20 cellular contexts compared by ENCODE assay signal in the genomic region with DNA sequence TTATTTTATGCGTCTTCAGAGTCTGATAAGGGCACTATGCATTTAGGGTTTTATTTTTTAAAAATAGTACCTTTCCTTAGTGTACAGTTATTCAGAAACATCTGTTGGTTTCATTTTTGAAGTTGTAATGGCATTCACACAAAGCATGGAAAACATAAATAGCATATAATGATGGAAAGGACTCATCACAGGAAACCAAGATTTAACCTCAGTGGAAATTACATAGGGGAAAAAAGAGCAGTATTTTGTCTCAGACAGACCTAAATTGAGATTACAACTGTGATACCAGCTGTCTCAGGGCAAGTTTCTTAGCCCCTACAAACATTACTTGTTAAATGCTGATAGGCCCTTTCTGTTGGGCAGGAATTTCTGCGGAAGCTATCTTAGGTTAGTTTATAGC. TPM values are rescaled to one million over a fixed set of nuclear protein-coding genes. Genes with fewer than 3 reads are reported as not detected.
DNase-seq lines count a peak whose midpoint lies in the region; ATAC-seq and TF ChIP-seq lines count a peak whose summit lies in the region.
"Had no signal": no experiment of that assay in that cellular context is flagged by ENCODE, and none has a peak within 500 bp of the region (broad histone marks: within the 10 kb centered on the region; RNA-seq: fewer than 3 reads in every experiment).

No MANE protein-coding gene starts in this region.

- peak overlapping the region in 5 of 7 donors; percentile 13 to 49 (median 23) for H3K4me3 Mint-ChIP-seq in CD8-positive, alpha-beta memory T cell
- H3K4me3 Mint-ChIP-seq in activated CD4-positive, alpha-beta memory T cell treated with anti-CD3 and anti-CD28 coated beads, Interleukin-2, amount 10 ng/mL, durations not matched to agents 7 days and 5 days: no peak overlapping the region
- H3K4me3 Mint-ChIP-seq: activated B cell treated with CpG ODN at 0.5 μM for 24 hours; natural killer cell treated with Interleukin-12 subunit alpha and Interleukin-12 subunit beta and Interleukin-15 and Interleukin-18, amount 100 ng/mL, for 72 hours had no signal

- POLR2A ChIA-PET in CD8-positive, alpha-beta memory T cell (lab: Charles Lee): no interaction called here
- POLR2A ChIA-PET in activated CD4-positive, alpha-beta memory T cell treated with anti-CD3 and anti-CD28 coated beads, Interleukin-2, amount 10 ng/mL, durations not matched to agents 7 days and 5 days (lab: Charles Lee): interaction anchor here (1.0 kb wide), 1 partner anchor 58 kb away, joined by 4 read pairs; the partner anchor contains the start of gene PROSER1

- TF ChIP-seq CTCF in right atrium auricular region (IDR thresholded peaks at IDR 0.05): no peak

- no peaks in the 10 kb centered on the region for H3K27me3 ChIP-seq in CD8-positive, alpha-beta memory T cell (ENCODE audit: insufficient read depth, low read length, poor library complexity, severe bottlenecking)
- H3K27me3 ChIP-seq in right atrium auricular region: no peaks in the 10 kb centered on the region
- H3K27me3 ChIP-seq: uterus had no signal

- no peaks in the 10 kb centered on the region for H3K36me3 ChIP-seq in CD8-positive, alpha-beta memory T cell (ENCODE audit: insufficient read depth, low read length)
- H3K36me3 ChIP-seq in right atrium auricular region: no peaks in the 10 kb centered on the region
- H3K36me3 ChIP-seq: uterus had no signal

- DNase-seq in CD8-positive, alpha-beta memory T cell: no peak
- no peak for DNase-seq in activated CD4-positive, alpha-beta memory T cell treated with anti-CD3 and anti-CD28 coated beads, Interleukin-2, amount 10 ng/mL, durations not matched to agents 7 days and 5 days
- DNase-seq in HUDEP-2 (lab: John Stamatoyannopoulos, UW; ENCODE audit: unreplicated experiment in 76 of 76) (no peak), right atrium auricular region (ENCODE audit: low spot score) (no peak), NCI-H2107 treated with DMSO at 0.1 percent for 48 hours (lab: John Stamatoyannopoulos, UW; ENCODE audit: unreplicated experiment) (no peak), GM19238 (ENCODE audit: insufficient read length, low spot score) (no peak)
- DNase-seq: activated B cell treated with CpG ODN at 0.5 μM for 24 hours; activated gamma-delta T cell; C1 segment of cervical spinal cord; effector CD8-positive, alpha-beta T cell; Kasumi-1; left ventricle myocardium superior; NCI-H1694; NCI-H510A; OCI-M1; stimulated activated naive CD4-positive, alpha-beta T cell treated with Interleukin-2 at 50 U/mL for 16 hours; uterus had no signal

- H3K4me1 Mint-ChIP-seq in CD8-positive, alpha-beta memory T cell: peaks cover 13 to 22% (median 21%) of the 10 kb centered on the region in 3 donors
- H3K4me1 Mint-ChIP-seq in activated CD4-positive, alpha-beta memory T cell treated with anti-CD3 and anti-CD28 coated beads, Interleukin-2, amount 10 ng/mL, durations not matched to agents 7 days and 5 days: peaks cover 16% of the 10 kb centered on the region
- H3K4me1 Mint-ChIP-seq: activated B cell treated with CpG ODN at 0.5 μM for 24 hours had no signal

- no peaks in the 10 kb centered on the region for H3K4me1 ChIP-seq in CD8-positive, alpha-beta memory T cell (ENCODE audit: insufficient read depth, low read length)
- no peaks in the 10 kb centered on the region for H3K4me1 ChIP-seq in right atrium auricular region
- H3K4me1 ChIP-seq: uterus had no signal

- H3K27ac Mint-ChIP-seq in CD8-positive, alpha-beta memory T cell: peak overlapping the region in 1 of 8 donors; percentile 35
- peak overlapping the region; percentile 36 for H3K27ac Mint-ChIP-seq in activated CD4-positive, alpha-beta memory T cell treated with anti-CD3 and anti-CD28 coated beads, Interleukin-2, amount 10 ng/mL, durations not matched to agents 7 days and 5 days
- H3K27ac Mint-ChIP-seq: activated B cell treated with CpG ODN at 0.5 μM for 24 hours; natural killer cell treated with Interleukin-12 subunit alpha and Interleukin-12 subunit beta and Interleukin-15 and Interleukin-18, amount 100 ng/mL, for 72 hours had no signal

- no peak overlapping the region for H3K4me3 ChIP-seq in CD8-positive, alpha-beta memory T cell (ENCODE audit: low read length)
- H3K4me3 ChIP-seq in right atrium auricular region: no peak overlapping the region
- H3K4me3 ChIP-seq: uterus had no signal

- peaks cover 0 to 4% of the 10 kb centered on the region in 2 donors for H3K27me3 Mint-ChIP-seq in CD8-positive, alpha-beta memory T cell
- no peaks in the 10 kb centered on the region for H3K27me3 Mint-ChIP-seq in activated CD4-positive, alpha-beta memory T cell treated with anti-CD3 and anti-CD28 coated beads, Interleukin-2, amount 10 ng/mL, durations not matched to agents 7 days and 5 days
- H3K27me3 Mint-ChIP-seq: activated B cell treated with CpG ODN at 0.5 μM for 24 hours had no signal

- CTCF ChIA-PET in CD8-positive, alpha-beta memory T cell (lab: Charles Lee): no interaction called here
- CTCF ChIA-PET in activated CD4-positive, alpha-beta memory T cell treated with anti-CD3 and anti-CD28 coated beads, Interleukin-2, amount 10 ng/mL, durations not matched to agents 7 days and 5 days (lab: Charles Lee): no interaction called here

- no peaks in the 10 kb centered on the region for H3K9me3 Mint-ChIP-seq in CD8-positive, alpha-beta memory T cell
- H3K9me3 Mint-ChIP-seq in activated CD4-positive, alpha-beta memory T cell treated with anti-CD3 and anti-CD28 coated beads, Interleukin-2, amount 10 ng/mL, durations not matched to agents 7 days and 5 days: no peaks in the 10 kb centered on the region
- H3K9me3 Mint-ChIP-seq: activated B cell treated with CpG ODN at 0.5 μM for 24 hours; natural killer cell treated with Interleukin-12 subunit alpha and Interleukin-12 subunit beta and Interleukin-15 and Interleukin-18, amount 100 ng/mL, for 72 hours had no signal

- no peaks in the 10 kb centered on the region for H3K9me3 ChIP-seq in CD8-positive, alpha-beta memory T cell (ENCODE audit: low read length)
- H3K9me3 ChIP-seq in right atrium auricular region: no peaks in the 10 kb centered on the region
- H3K9me3 ChIP-seq: uterus had no signal

- peak; percentile 73 for ATAC-seq in GM18868 (IDR thresholded peaks at IDR 0.05; ENCODE audit: unreplicated experiment)
- peak; percentile 71 for ATAC-seq in HG02759 (IDR thresholded peaks at IDR 0.05; ENCODE audit: unreplicated experiment)
- ATAC-seq: left ventricle myocardium superior had no signal

- no peak overlapping the region for H3K27ac ChIP-seq in CD8-positive, alpha-beta memory T cell (ENCODE audit: low read depth, low read length)
- no peak overlapping the region for H3K27ac ChIP-seq in right atrium auricular region
- H3K27ac ChIP-seq: uterus had no signal

- no peaks in the 10 kb centered on the region for H3K36me3 Mint-ChIP-seq in CD8-positive, alpha-beta memory T cell
- no peaks in the 10 kb centered on the region for H3K36me3 Mint-ChIP-seq in activated CD4-positive, alpha-beta memory T cell treated with anti-CD3 and anti-CD28 coated beads, Interleukin-2, amount 10 ng/mL, durations not matched to agents 7 days and 5 days (ENCODE audit: low read depth)
- H3K36me3 Mint-ChIP-seq: natural killer cell treated with Interleukin-12 subunit alpha and Interleukin-12 subunit beta and Interleukin-15 and Interleukin-18, amount 100 ng/mL, for 72 hours had no signal

RNA-seq across cellular contexts. Expression of gene NHLRC3, which starts 57.2 kb away (rescaled TPM):
- 10 to 100 TPM; 14.6 to 15.9 TPM for total RNA-seq in CD8-positive, alpha-beta memory T cell
- 6.5 TPM for polyA plus RNA-seq in CD8-positive, alpha-beta memory T cell
- total RNA-seq in activated CD4-positive, alpha-beta memory T cell treated with anti-CD3 and anti-CD28 coated beads, Interleukin-2, amount 10 ng/mL, durations not matched to agents 7 days and 5 days: 10 to 100 TPM; 25.5 to 25.9 TPM
- 1 to 10 TPM; 5.1 to 8.6 TPM for total RNA-seq in right atrium auricular region

RNA-seq across cellular contexts. Expression of gene PROSER1, which starts 57.6 kb away (rescaled TPM):
- total RNA-seq in CD8-positive, alpha-beta memory T cell: 10 to 100 TPM; 84.8 to 96.6 TPM
- polyA plus RNA-seq in CD8-positive, alpha-beta memory T cell: 20.2 TPM
- 10 to 100 TPM; 53.2 to 60.7 TPM for total RNA-seq in activated CD4-positive, alpha-beta memory T cell treated with anti-CD3 and anti-CD28 coated beads, Interleukin-2, amount 10 ng/mL, durations not matched to agents 7 days and 5 days
- 1 to 10 TPM; 7.8 to 8.9 TPM for total RNA-seq in right atrium auricular region

Comparison
In these comparisons a context has a peak if more than half of its experiments do, and no peak if none do; other contexts are left out.
1. RNA of gene PROSER1, which starts 57.6 kb away (total RNA-seq): 84.8 to 96.6 TPM in CD8-positive, alpha-beta memory T cell and 53.2 to 60.7 TPM in activated CD4-positive, alpha-beta memory T cell treated with anti-CD3 and anti-CD28 coated beads, Interleukin-2, amount 10 ng/mL, durations not matched to agents 7 days and 5 days; 7.8 to 8.9 TPM in right atrium auricular region; every median in the first group is over 4 times any median in the second.